Comparison of ENCODE assay signal across 11 cellular contexts in the genomic region with DNA sequence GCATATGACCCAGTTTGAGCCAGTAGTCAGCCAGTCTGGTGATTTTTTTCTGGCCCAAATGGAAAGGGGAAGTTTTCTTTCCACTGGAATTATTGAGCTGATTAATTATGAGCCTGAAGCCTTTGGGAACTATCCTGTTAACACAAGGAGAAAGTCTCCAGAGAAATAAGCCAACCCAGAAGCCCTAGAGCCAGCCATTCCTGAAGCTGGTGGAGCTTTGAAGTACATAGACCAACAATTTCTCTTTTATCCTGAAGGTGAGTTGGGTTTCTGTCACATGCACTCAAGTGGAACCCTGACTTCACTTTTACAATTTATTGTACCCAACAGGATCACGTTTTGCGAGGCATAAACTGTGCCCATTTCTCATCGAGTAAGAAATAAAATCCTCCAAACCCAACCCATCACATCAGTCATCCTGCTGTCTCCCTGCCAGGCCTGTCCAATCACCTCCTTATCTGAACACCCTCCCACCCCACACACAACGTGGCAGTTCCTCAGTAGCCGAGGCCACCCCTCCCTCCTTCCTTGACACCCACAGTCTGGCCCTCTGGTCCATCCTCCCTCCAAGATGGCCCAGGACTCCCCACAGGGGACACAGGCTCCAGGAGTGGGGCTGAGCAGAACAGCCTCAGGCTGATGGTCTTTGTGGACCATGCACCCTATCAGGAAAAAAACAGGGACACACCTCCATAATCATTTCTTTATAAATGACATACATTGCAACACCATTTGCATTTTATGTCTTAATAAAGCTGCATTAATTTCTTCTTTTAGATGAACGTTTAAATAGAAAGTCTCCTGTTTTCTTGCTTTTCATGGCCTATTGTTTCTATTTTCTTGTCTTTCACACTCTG. TPM values are rescaled to one million over a fixed set of nuclear protein-coding genes. Genes with fewer than 3 reads are reported as not detected.
DNase-seq lines count a peak whose midpoint lies in the region; ATAC-seq and TF ChIP-seq lines count a peak whose summit lies in the region.
"Had no signal": no experiment of that assay in that cellular context is flagged by ENCODE, and none has a peak within 500 bp of the region (broad histone marks: within the 10 kb centered on the region; RNA-seq: fewer than 3 reads in every experiment).

No MANE protein-coding gene starts in this region.

- H3K4me1 Mint-ChIP-seq in brain = peaks cover 25% of the 10 kb centered on the region
- H3K4me1 Mint-ChIP-seq: natural killer cell had no signal

- peak overlapping the region in 3 of 5 experiments; percentile 28 to 90 (median 81) for H3K27ac Mint-ChIP-seq in brain
- H3K27ac Mint-ChIP-seq: natural killer cell had no signal

- WGBS in right cardiac atrium = 49% methylated on average over 6 of the region's 6 CpGs
- 49 to 67% (median 53%) methylated on average over 6 of the region's 6 CpGs for WGBS in spleen, 5 donors

- no peaks in the 10 kb centered on the region for H3K36me3 Mint-ChIP-seq in brain

- H3K4me1 ChIP-seq in right cardiac atrium (ENCODE audit: control insufficient read depth, insufficient read depth, low read length) (peaks cover 7% of the 10 kb centered on the region), spleen (peaks cover 2 to 55% (median 22%) of the 10 kb centered on the region in 6 donors)

- H3K27me3 ChIP-seq in right cardiac atrium (ENCODE audit: control insufficient read depth, insufficient read depth) = no peaks in the 10 kb centered on the region
- H3K27me3 ChIP-seq in spleen (replicated peaks in 1 of 7) = peaks cover 0 to 30% (median 0%) of the 10 kb centered on the region in 7 donors

- peak; percentile 60 to 79 for ATAC-seq in right cardiac atrium
- ATAC-seq in GM19452 (IDR thresholded peaks at IDR 0.05; ENCODE audit: unreplicated experiment) = no peak
- ATAC-seq: natural killer cell had no signal

- H3K4me3 Mint-ChIP-seq in brain = peak overlapping the region in 1 of 5 experiments; percentile 39
- H3K4me3 Mint-ChIP-seq: natural killer cell had no signal

- no peak for TF ChIP-seq POLR2A in spleen (IDR thresholded peaks at IDR 0.05)

- H3K4me3 ChIP-seq in right cardiac atrium (ENCODE audit: low read length) = no peak overlapping the region
- no peak overlapping the region for H3K4me3 ChIP-seq in spleen

- H3K27ac ChIP-seq in right cardiac atrium (ENCODE audit: low read length) = peak overlapping the region; percentile 26
- peak overlapping the region in 7 of 8 donors; percentile 59 to 79 (median 76) for H3K27ac ChIP-seq in spleen

- peaks cover 0 to 4% (median 3%) of the 10 kb centered on the region in 5 experiments for H3K9me3 Mint-ChIP-seq in brain
- H3K9me3 Mint-ChIP-seq: natural killer cell had no signal

- TF ChIP-seq CTCF in brain (conservative IDR thresholded peaks at IDR 0.05) = no peak
- TF ChIP-seq CTCF in spleen (IDR thresholded peaks at IDR 0.05 in 8 of 11, conservative IDR thresholded peaks at IDR 0.05 in 3 of 11) = no peak

- DNase-seq in HUDEP-2 (lab: John Stamatoyannopoulos, UW; ENCODE audit: unreplicated experiment in 76 of 76) (peak in 41 of 76 experiments; percentile 3 to 63 (median 28)), right cardiac atrium (peak in 2 of 3 donors; percentile 64 to 69), spleen (no peak), pons (ENCODE audit: low spot score) (no peak), NCI-H2227 treated with DMSO at 0.1 percent for 48 hours (lab: John Stamatoyannopoulos, UW) (no peak)
- DNase-seq: natural killer cell; NCI-H1694 treated with DMSO at 0.1 percent for 48 hours; NK-92 treated with Interleukin-12 subunit alpha and Interleukin-12 subunit beta, amount 100 ng/mL, for 24 hours; stimulated activated CD4-positive, alpha-beta T cell treated with anti-CD3 and anti-CD28 coated beads, Interleukin-15, amount 100 ng/mL, for 24 hours had no signal

- no peaks in the 10 kb centered on the region for H3K36me3 ChIP-seq in spleen

- peaks cover 12% of the 10 kb centered on the region for H3K27me3 Mint-ChIP-seq in brain

- intact Hi-C loops in right cardiac atrium (cut with DNase I) = no loop called here
- intact Hi-C loops in spleen (cut with DNase I; ENCODE audit: low total_unique reads) = no loop called here

- no peaks in the 10 kb centered on the region for H3K9me3 ChIP-seq in right cardiac atrium (ENCODE audit: control insufficient read depth, low read length)
- H3K9me3 ChIP-seq in spleen = peaks cover 0 to 3% (median 2%) of the 10 kb centered on the region in 8 donors

RNA-seq across cellular contexts. Expression of gene GATA2, which starts 55.7 kb away (rescaled TPM):
- polyA plus RNA-seq in brain (ENCODE audit: insufficient read depth, low read depth, low replicate concordance) (3.7 TPM), right cardiac atrium (14.3 TPM), spleen (10 to 100 TPM in 1 of 3 donors, 1 to 10 TPM in 2; 2.2 to 11.9 (median 3.4) TPM)
- total RNA-seq in right cardiac atrium (10 to 100 TPM in 3 of 4 donors, 1 to 10 TPM in 1; 9.7 to 18.1 (median 15.4) TPM), spleen (10 to 100 TPM; 14.4 to 28.6 (median 19.3) TPM)

Comparison
In these comparisons a context has a peak if more than half of its experiments do, and no peak if none do; other contexts are left out.
1. DNase-seq: peak in HUDEP-2 (41 of 76) and right cardiac atrium (2 of 3); none in spleen (single experiment), pons (single experiment) and NCI-H2227 treated with DMSO at 0.1 percent for 48 hours (single experiment).